Comparison of ENCODE assay signal across 1 cellular context in the genomic region with DNA sequence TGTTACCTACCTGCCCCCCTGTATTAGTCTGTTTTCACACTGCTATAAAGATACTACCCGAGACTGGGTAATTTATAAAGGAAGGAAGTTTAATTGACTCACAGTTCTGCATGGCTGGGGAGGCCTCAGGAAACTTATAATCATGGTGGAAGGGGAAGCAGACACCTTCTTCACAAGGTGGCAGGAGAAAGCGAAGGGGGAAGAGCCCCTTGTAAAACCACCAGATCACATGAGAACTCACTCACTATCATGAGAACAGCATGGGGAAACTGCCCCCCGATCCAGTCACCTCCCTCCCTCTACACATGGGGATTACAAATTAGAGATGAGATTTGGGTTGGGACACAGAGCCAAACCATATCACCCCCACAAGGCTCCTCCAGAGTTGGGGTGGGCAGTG. TPM values are rescaled to one million over a fixed set of nuclear protein-coding genes. Genes with fewer than 3 reads are reported as not detected.
"Had no signal": no experiment of that assay in that cellular context is flagged by ENCODE, and none has a peak within 500 bp of the region (broad histone marks: within the 10 kb centered on the region; RNA-seq: fewer than 3 reads in every experiment).

No MANE protein-coding gene starts in this region.

RNA-seq across cellular contexts. Expression of a gene that starts 17.2 kb away (rescaled TPM):
- polyA plus RNA-seq: naive thymus-derived CD8-positive, alpha-beta T cell had no signal
